ENCODE assay signal across 1 cellular context in the genomic region with DNA sequence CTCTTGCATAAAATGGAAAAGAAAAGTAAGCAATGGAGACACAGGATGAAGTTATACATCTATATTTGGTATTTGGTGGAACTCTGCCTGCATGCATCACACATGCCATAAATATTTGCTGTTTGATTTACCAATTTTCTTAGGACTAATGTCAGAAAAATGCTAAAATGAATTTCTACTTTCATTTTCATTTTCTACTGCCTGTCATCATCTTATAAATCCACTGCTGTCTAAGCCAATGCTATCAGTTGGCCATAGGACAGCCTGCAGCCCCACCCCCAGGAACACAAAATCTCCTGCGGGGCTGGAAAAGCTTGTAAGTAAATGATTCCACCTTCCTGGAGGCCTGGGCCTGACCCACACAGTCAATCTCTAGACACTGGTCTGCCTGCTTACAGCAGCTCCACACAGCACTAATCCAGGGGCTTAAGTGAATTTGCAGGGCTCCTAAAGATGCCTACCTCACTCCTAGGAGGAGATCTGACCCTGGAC.
TF ChIP-seq lines count a peak whose summit lies in the region.

No MANE protein-coding gene starts in this region.

TF ChIP-seq in GM12878, 131 proteins besides CTCF, POLR2A, EP300 and RAD21 (continued from another document):
- TF ChIP-seq, protein P1, sequence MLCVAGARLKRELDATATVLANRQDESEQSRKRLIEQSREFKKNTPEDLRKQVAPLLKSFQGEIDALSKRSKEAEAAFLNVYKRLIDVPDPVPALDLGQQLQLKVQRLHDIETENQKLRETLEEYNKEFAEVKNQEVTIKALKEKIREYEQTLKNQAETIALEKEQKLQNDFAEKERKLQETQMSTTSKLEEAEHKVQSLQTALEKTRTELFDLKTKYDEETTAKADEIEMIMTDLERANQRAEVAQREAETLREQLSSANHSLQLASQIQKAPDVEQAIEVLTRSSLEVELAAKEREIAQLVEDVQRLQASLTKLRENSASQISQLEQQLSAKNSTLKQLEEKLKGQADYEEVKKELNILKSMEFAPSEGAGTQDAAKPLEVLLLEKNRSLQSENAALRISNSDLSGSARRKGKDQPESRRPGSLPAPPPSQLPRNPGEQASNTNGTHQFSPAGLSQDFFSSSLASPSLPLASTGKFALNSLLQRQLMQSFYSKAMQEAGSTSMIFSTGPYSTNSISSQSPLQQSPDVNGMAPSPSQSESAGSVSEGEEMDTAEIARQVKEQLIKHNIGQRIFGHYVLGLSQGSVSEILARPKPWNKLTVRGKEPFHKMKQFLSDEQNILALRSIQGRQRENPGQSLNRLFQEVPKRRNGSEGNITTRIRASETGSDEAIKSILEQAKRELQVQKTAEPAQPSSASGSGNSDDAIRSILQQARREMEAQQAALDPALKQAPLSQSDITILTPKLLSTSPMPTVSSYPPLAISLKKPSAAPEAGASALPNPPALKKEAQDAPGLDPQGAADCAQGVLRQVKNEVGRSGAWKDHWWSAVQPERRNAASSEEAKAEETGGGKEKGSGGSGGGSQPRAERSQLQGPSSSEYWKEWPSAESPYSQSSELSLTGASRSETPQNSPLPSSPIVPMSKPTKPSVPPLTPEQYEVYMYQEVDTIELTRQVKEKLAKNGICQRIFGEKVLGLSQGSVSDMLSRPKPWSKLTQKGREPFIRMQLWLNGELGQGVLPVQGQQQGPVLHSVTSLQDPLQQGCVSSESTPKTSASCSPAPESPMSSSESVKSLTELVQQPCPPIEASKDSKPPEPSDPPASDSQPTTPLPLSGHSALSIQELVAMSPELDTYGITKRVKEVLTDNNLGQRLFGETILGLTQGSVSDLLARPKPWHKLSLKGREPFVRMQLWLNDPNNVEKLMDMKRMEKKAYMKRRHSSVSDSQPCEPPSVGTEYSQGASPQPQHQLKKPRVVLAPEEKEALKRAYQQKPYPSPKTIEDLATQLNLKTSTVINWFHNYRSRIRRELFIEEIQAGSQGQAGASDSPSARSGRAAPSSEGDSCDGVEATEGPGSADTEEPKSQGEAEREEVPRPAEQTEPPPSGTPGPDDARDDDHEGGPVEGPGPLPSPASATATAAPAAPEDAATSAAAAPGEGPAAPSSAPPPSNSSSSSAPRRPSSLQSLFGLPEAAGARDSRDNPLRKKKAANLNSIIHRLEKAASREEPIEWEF (IDR thresholded peaks at IDR 0.05; ENCODE audit: insufficient replicate concordance, low read depth, low read length) = no peak
- TF ChIP-seq SREBF1 (IDR thresholded peaks at IDR 0.05; ENCODE audit: low read length) (no peak), GATAD2B (conservative IDR thresholded peaks at IDR 0.05; ENCODE audit: low read depth) (no peak), IKZF2 (IDR thresholded peaks at IDR 0.05) (no peak), ATF7 (IDR thresholded peaks at IDR 0.05; ENCODE audit: low read depth) (no peak), ZNF24 (IDR thresholded peaks at IDR 0.05) (no peak), MXI1 (IDR thresholded peaks at IDR 0.05; ENCODE audit: low read depth, low read length) (no peak), YBX1 (IDR thresholded peaks at IDR 0.05) (no peak), ZNF207 (IDR thresholded peaks at IDR 0.05; ENCODE audit: borderline replicate concordance) (no peak), MYC (IDR thresholded peaks at IDR 0.05; ENCODE audit: insufficient read depth, insufficient read length, insufficient replicate concordance, low read length, severe bottlenecking) (no peak)
- TF ChIP-seq, protein P2, sequence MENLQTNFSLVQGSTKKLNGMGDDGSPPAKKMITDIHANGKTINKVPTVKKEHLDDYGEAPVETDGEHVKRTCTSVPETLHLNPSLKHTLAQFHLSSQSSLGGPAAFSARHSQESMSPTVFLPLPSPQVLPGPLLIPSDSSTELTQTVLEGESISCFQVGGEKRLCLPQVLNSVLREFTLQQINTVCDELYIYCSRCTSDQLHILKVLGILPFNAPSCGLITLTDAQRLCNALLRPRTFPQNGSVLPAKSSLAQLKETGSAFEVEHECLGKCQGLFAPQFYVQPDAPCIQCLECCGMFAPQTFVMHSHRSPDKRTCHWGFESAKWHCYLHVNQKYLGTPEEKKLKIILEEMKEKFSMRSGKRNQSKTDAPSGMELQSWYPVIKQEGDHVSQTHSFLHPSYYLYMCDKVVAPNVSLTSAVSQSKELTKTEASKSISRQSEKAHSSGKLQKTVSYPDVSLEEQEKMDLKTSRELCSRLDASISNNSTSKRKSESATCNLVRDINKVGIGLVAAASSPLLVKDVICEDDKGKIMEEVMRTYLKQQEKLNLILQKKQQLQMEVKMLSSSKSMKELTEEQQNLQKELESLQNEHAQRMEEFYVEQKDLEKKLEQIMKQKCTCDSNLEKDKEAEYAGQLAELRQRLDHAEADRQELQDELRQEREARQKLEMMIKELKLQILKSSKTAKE (IDR thresholded peaks at IDR 0.05; ENCODE audit: low read depth, poor library complexity, severe bottlenecking) = no peak
- TF ChIP-seq, protein P3, sequence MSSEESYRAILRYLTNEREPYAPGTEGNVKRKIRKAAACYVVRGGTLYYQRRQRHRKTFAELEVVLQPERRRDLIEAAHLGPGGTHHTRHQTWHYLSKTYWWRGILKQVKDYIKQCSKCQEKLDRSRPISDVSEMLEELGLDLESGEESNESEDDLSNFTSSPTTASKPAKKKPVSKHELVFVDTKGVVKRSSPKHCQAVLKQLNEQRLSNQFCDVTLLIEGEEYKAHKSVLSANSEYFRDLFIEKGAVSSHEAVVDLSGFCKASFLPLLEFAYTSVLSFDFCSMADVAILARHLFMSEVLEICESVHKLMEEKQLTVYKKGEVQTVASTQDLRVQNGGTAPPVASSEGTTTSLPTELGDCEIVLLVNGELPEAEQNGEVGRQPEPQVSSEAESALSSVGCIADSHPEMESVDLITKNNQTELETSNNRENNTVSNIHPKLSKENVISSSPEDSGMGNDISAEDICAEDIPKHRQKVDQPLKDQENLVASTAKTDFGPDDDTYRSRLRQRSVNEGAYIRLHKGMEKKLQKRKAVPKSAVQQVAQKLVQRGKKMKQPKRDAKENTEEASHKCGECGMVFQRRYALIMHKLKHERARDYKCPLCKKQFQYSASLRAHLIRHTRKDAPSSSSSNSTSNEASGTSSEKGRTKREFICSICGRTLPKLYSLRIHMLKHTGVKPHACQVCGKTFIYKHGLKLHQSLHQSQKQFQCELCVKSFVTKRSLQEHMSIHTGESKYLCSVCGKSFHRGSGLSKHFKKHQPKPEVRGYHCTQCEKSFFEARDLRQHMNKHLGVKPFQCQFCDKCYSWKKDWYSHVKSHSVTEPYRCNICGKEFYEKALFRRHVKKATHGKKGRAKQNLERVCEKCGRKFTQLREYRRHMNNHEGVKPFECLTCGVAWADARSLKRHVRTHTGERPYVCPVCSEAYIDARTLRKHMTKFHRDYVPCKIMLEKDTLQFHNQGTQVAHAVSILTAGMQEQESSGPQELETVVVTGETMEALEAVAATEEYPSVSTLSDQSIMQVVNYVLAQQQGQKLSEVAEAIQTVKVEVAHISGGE (CRISPR knock-in tag; IDR thresholded peaks at IDR 0.05) = no peak
- TF ChIP-seq, protein P4, sequence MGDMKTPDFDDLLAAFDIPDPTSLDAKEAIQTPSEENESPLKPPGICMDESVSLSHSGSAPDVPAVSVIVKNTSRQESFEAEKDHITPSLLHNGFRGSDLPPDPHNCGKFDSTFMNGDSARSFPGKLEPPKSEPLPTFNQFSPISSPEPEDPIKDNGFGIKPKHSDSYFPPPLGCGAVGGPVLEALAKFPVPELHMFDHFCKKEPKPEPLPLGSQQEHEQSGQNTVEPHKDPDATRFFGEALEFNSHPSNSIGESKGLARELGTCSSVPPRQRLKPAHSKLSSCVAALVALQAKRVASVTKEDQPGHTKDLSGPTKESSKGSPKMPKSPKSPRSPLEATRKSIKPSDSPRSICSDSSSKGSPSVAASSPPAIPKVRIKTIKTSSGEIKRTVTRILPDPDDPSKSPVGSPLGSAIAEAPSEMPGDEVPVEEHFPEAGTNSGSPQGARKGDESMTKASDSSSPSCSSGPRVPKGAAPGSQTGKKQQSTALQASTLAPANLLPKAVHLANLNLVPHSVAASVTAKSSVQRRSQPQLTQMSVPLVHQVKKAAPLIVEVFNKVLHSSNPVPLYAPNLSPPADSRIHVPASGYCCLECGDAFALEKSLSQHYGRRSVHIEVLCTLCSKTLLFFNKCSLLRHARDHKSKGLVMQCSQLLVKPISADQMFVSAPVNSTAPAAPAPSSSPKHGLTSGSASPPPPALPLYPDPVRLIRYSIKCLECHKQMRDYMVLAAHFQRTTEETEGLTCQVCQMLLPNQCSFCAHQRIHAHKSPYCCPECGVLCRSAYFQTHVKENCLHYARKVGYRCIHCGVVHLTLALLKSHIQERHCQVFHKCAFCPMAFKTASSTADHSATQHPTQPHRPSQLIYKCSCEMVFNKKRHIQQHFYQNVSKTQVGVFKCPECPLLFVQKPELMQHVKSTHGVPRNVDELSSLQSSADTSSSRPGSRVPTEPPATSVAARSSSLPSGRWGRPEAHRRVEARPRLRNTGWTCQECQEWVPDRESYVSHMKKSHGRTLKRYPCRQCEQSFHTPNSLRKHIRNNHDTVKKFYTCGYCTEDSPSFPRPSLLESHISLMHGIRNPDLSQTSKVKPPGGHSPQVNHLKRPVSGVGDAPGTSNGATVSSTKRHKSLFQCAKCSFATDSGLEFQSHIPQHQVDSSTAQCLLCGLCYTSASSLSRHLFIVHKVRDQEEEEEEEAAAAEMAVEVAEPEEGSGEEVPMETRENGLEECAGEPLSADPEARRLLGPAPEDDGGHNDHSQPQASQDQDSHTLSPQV (IDR thresholded peaks at IDR 0.05) = no peak
- TF ChIP-seq, protein P5, sequence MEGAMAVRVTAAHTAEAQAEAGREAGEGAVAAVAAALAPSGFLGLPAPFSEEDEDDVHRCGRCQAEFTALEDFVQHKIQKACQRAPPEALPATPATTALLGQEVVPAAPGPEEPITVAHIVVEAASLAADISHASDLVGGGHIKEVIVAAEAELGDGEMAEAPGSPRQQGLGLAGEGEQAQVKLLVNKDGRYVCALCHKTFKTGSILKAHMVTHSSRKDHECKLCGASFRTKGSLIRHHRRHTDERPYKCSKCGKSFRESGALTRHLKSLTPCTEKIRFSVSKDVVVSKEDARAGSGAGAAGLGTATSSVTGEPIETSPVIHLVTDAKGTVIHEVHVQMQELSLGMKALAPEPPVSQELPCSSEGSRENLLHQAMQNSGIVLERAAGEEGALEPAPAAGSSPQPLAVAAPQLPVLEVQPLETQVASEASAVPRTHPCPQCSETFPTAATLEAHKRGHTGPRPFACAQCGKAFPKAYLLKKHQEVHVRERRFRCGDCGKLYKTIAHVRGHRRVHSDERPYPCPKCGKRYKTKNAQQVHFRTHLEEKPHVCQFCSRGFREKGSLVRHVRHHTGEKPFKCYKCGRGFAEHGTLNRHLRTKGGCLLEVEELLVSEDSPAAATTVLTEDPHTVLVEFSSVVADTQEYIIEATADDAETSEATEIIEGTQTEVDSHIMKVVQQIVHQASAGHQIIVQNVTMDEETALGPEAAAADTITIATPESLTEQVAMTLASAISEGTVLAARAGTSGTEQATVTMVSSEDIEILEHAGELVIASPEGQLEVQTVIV (IDR thresholded peaks at IDR 0.05; ENCODE audit: borderline replicate concordance, partially characterized antibody) = no peak
